ENCODE assay signal across 19 cellular contexts in the genomic region with DNA sequence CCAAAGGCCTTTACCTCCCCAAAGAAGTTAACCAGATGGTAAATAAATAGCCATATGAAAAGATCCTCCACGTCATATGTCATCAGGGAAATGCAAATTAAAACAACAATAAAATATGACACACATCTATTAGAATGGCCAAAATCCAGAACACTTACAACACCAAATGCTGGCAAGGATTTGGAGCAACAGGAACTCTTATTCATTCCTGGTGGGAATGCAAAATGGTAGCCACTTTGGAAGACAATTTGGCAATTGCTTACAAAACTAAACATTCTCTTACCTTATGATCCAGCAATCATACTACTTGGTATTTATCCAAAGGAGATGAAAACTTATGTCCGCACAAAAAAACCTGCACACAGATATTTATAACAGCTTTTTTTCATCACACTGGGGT. TPM values are rescaled to one million over a fixed set of nuclear protein-coding genes. Genes with fewer than 3 reads are reported as not detected.
DNase-seq lines count a peak whose midpoint lies in the region; ATAC-seq, FAIRE-seq and TF ChIP-seq lines count a peak whose summit lies in the region.
"Had no signal": no experiment of that assay in that cellular context is flagged by ENCODE, and none has a peak within 500 bp of the region (broad histone marks: within the 10 kb centered on the region; RNA-seq: fewer than 3 reads in every experiment).

No MANE protein-coding gene starts in this region.

- peak overlapping the region; percentile 97 for H3K27ac Mint-ChIP-seq in memory B cell
- no peak overlapping the region for H3K27ac Mint-ChIP-seq in activated CD4-positive, alpha-beta memory T cell treated with anti-CD3 and anti-CD28 coated beads, Interleukin-2, amount 10 ng/mL, durations not matched to agents 7 days and 5 days

- no TSS peak for BruUV-seq in HepG2 (replicated peaks; lab: Mats Ljungman, UMichigan)
- BruUV-seq in Panc1 (replicated peaks; lab: Mats Ljungman, UMichigan) = no TSS peak

- H3K27me3 ChIP-seq in HepG2 (ENCODE audit: control insufficient read depth in 1 of 2, insufficient read depth in 2 of 2, low read length in 2 of 2) (peaks cover 0 to 5% of the 10 kb centered on the region in 2 experiments; a peak in 1 of 5 replicates), right lobe of liver (no peaks in the 10 kb centered on the region), Panc1 (ENCODE audit: control insufficient read depth, insufficient read depth, low read length) (no peaks in the 10 kb centered on the region)
- H3K27me3 ChIP-seq: upper lobe of left lung had no signal

- TF ChIP-seq POLR2A in HepG2 (IDR thresholded peaks at IDR 0.05; ENCODE audit: insufficient read depth in 1 of 2, low read depth in 2 of 2, low read length in 2 of 2) (no peak), right lobe of liver (IDR thresholded peaks at IDR 0.05) (no peak)

- DNase-seq in HepG2 (ENCODE audit: low spot score) (no peak), right lobe of liver (no peak), Panc1 (ENCODE audit: low read depth, low spot score) (no peak), memory B cell (ENCODE audit: low spot score in 2 of 2) (no peak), NCI-H1694 (lab: John Stamatoyannopoulos, UW) (no peak), mesenteric fat pad (ENCODE audit: low spot score) (no peak), NCI-H1092 (lab: John Stamatoyannopoulos, UW) (no peak)
- no peak for DNase-seq in activated CD4-positive, alpha-beta memory T cell treated with anti-CD3 and anti-CD28 coated beads, Interleukin-2, amount 10 ng/mL, durations not matched to agents 7 days and 5 days
- DNase-seq: activated CD4-positive, alpha-beta memory T cell treated with anti-CD3 and anti-CD28 coated beads for 36 hours; activated naive CD8-positive, alpha-beta T cell treated with anti-CD3 and anti-CD28 coated beads for 36 hours; effector memory CD4-positive, alpha-beta T cell; EL; IMR-90; NCI-H1092 treated with DMSO at 0.1 percent for 48 hours; SIG-M5; stimulated activated CD4-positive, alpha-beta T cell treated with anti-CD3 and anti-CD28 coated beads, Interleukin-4, amount 100 ng/mL, for 24 hours; upper lobe of left lung had no signal

- H3K36me3 Mint-ChIP-seq in memory B cell = peaks cover 27% of the 10 kb centered on the region
- peaks cover 63% of the 10 kb centered on the region for H3K36me3 Mint-ChIP-seq in activated CD4-positive, alpha-beta memory T cell treated with anti-CD3 and anti-CD28 coated beads, Interleukin-2, amount 10 ng/mL, durations not matched to agents 7 days and 5 days (ENCODE audit: low read depth)

- no peak for ATAC-seq in HepG2
- ATAC-seq in right lobe of liver = no peak
- ATAC-seq in Panc1 = no peak
- ATAC-seq in memory B cell (ENCODE audit: low read depth) = no peak

- H3K4me2 ChIP-seq in HepG2 (ENCODE audit: low read depth, low read length) = no peak overlapping the region

- CTCF ChIA-PET in HepG2 (lab: Yijun Ruan, JAX; ENCODE audit: low intra/inter-chr PET ratio, low total read pairs) (no interaction called here), Panc1 (lab: Charles Lee) (no interaction called here)
- CTCF ChIA-PET in activated CD4-positive, alpha-beta memory T cell treated with anti-CD3 and anti-CD28 coated beads, Interleukin-2, amount 10 ng/mL, durations not matched to agents 7 days and 5 days (lab: Charles Lee) = no interaction called here

- H3K9me3 Mint-ChIP-seq in memory B cell = no peaks in the 10 kb centered on the region
- H3K9me3 Mint-ChIP-seq in activated CD4-positive, alpha-beta memory T cell treated with anti-CD3 and anti-CD28 coated beads, Interleukin-2, amount 10 ng/mL, durations not matched to agents 7 days and 5 days = no peaks in the 10 kb centered on the region
- H3K9me3 Mint-ChIP-seq: activated CD4-positive, alpha-beta memory T cell treated with anti-CD3 and anti-CD28 coated beads for 36 hours; activated naive CD8-positive, alpha-beta T cell treated with anti-CD3 and anti-CD28 coated beads for 36 hours had no signal

- peak overlapping the region; percentile 92 for H3K27ac ChIP-seq in HepG2 (ENCODE audit: extremely low read length, insufficient read depth, low read length)
- peak overlapping the region in 1 of 3 donors; percentile 92 for H3K27ac ChIP-seq in right lobe of liver
- peak overlapping the region; percentile 98; the same call in 1 of the 2 replicates for H3K27ac ChIP-seq in Panc1 (ENCODE audit: low read length)
- H3K27ac ChIP-seq: C4-2B had no signal

- no peak for FAIRE-seq in HepG2 (lab: Jason Lieb, UNC)

- no peak overlapping the region for H3K9ac ChIP-seq in HepG2 (ENCODE audit: insufficient read depth, low read depth, low read length)

- no peak overlapping the region for H3K4me3 Mint-ChIP-seq in memory B cell
- H3K4me3 Mint-ChIP-seq in activated CD4-positive, alpha-beta memory T cell treated with anti-CD3 and anti-CD28 coated beads, Interleukin-2, amount 10 ng/mL, durations not matched to agents 7 days and 5 days = no peak overlapping the region

- in situ Hi-C loops in HepG2 (cut with HindIII; ENCODE audit: extremely low pct_ligation_motif_present, low pct_unique_long_range_greater_than_20kb) (no loop called here), Panc1 (cut with HindIII; ENCODE audit: low pct_unique_long_range_greater_than_20kb, low sequenced_read_pairs) (no loop called here)

- intact Hi-C loops in HepG2 (cut with micrococcal nuclease; ENCODE audit: unreplicated experiment) = no loop called here
- intact Hi-C loops in right lobe of liver (cut with DNase I) = no loop called here
- intact Hi-C loops in Panc1 (cut with micrococcal nuclease; ENCODE audit: unreplicated experiment) = no loop called here

- H3K36me3 ChIP-seq in HepG2 (replicated peaks in 1 of 2; ENCODE audit: control insufficient read depth in 1 of 2, insufficient read depth in 2 of 2, low read length in 2 of 2) = peaks cover 4 to 10% of the 10 kb centered on the region in 2 experiments; a peak in 4 of 5 replicates
- peaks cover 0 to 10% (median 4%) of the 10 kb centered on the region in 4 donors for H3K36me3 ChIP-seq in right lobe of liver
- peaks cover 25% of the 10 kb centered on the region for H3K36me3 ChIP-seq in Panc1 (ENCODE audit: control insufficient read depth, insufficient read depth, low read length)

- no peak overlapping the region for H3K4me3 ChIP-seq in HepG2 (replicated peaks in 1 of 3; ENCODE audit: insufficient read depth in 1 of 3, low read depth in 2 of 3, low read length in 3 of 3)
- no peak overlapping the region for H3K4me3 ChIP-seq in right lobe of liver
- H3K4me3 ChIP-seq in Panc1 (ENCODE audit: low read depth in 2 of 2, low read length in 2 of 2) = no peak overlapping the region
- H3K4me3 ChIP-seq: HAP-1 had no signal

- no peak overlapping the region for H2AFZ ChIP-seq in HepG2 (ENCODE audit: low read length)

- H3K4me1 ChIP-seq in HepG2 (ENCODE audit: insufficient read depth, low read length) (peaks cover 36% of the 10 kb centered on the region), right lobe of liver (peaks cover 0 to 32% (median 13%) of the 10 kb centered on the region in 4 donors), Panc1 (ENCODE audit: control insufficient read depth, insufficient read depth, low read length) (peaks cover 22% of the 10 kb centered on the region)

- POLR2A ChIA-PET in HepG2 (lab: Yijun Ruan, JAX) (no interaction called here), Panc1 (lab: Charles Lee) (no interaction called here)
- POLR2A ChIA-PET in activated CD4-positive, alpha-beta memory T cell treated with anti-CD3 and anti-CD28 coated beads, Interleukin-2, amount 10 ng/mL, durations not matched to agents 7 days and 5 days (lab: Charles Lee) = no interaction called here

- TF ChIP-seq CTCF in HepG2 (CRISPR knock-in tag; IDR thresholded peaks at IDR 0.05) (no peak), right lobe of liver (IDR thresholded peaks at IDR 0.05) (no peak), Panc1 (IDR thresholded peaks at IDR 0.05) (no peak)

- 100% methylated on average over 2 of the region's 2 CpGs for WGBS in HepG2 (ENCODE audit: low lambda C conversion rate)
- WGBS in right lobe of liver (ENCODE audit: insufficient coverage, low coverage, low lambda C conversion rate, missing lambda C conversion rate) = 75% methylated on average over 2 of the region's 2 CpGs

- H3K4me1 Mint-ChIP-seq in memory B cell = peaks cover 40% of the 10 kb centered on the region
- H3K4me1 Mint-ChIP-seq in activated CD4-positive, alpha-beta memory T cell treated with anti-CD3 and anti-CD28 coated beads, Interleukin-2, amount 10 ng/mL, durations not matched to agents 7 days and 5 days = peaks cover 50% of the 10 kb centered on the region

- peaks cover 9% of the 10 kb centered on the region; the same call in 1 of the 2 replicates for H4K20me1 ChIP-seq in HepG2 (ENCODE audit: insufficient read depth, low read length)

- H3K9me3 ChIP-seq in HepG2 (ENCODE audit: low read length) (no peaks in the 10 kb centered on the region), right lobe of liver (no peaks in the 10 kb centered on the region), Panc1 (ENCODE audit: control insufficient read depth, insufficient read depth, low read depth, low read length) (no peaks in the 10 kb centered on the region)
- H3K9me3 ChIP-seq: HAP-1, upper lobe of left lung had no signal

- TF ChIP-seq EP300 in HepG2 (IDR thresholded peaks at IDR 0.05; ENCODE audit: low read depth in 2 of 2, low read length in 2 of 2) (no peak), HepG2 (CRISPR knock-in tag; IDR thresholded peaks at IDR 0.05; ENCODE audit: borderline replicate concordance) (no peak)

- no peaks in the 10 kb centered on the region for H3K27me3 Mint-ChIP-seq in memory B cell
- no peaks in the 10 kb centered on the region for H3K27me3 Mint-ChIP-seq in activated CD4-positive, alpha-beta memory T cell treated with anti-CD3 and anti-CD28 coated beads, Interleukin-2, amount 10 ng/mL, durations not matched to agents 7 days and 5 days
- H3K27me3 Mint-ChIP-seq: activated CD4-positive, alpha-beta memory T cell treated with anti-CD3 and anti-CD28 coated beads for 36 hours; activated naive CD8-positive, alpha-beta T cell treated with anti-CD3 and anti-CD28 coated beads for 36 hours had no signal

- H3K79me2 ChIP-seq in HepG2 (ENCODE audit: insufficient read depth, low read length) = peaks cover 33% of the 10 kb centered on the region

- no peak for TF ChIP-seq RAD21 in HepG2 (CRISPR knock-in tag; IDR thresholded peaks at IDR 0.05)

RNA-seq across cellular contexts. Expression of a gene that starts 1.3 kb away (rescaled TPM):
- total RNA-seq in HepG2 (2016; rRNA removed; fragmentation: Illumina TruSeq; extraction: Trizol) = 96.0 and 96.1 TPM in 2 replicates
- total RNA-seq in HepG2 (2016; cell fraction: cytosol; rRNA removed; fragmentation: Illumina TruSeq; extraction: Trizol; ENCODE audit: low read depth) = 65.4 and 82.9 TPM in 2 replicates
- 99.7 and 101 TPM in 2 replicates for total RNA-seq in HepG2 (2016; cell fraction: insoluble cytoplasmic fraction; rRNA removed; fragmentation: Illumina TruSeq; extraction: Trizol)
- total RNA-seq in HepG2 (2016; cell fraction: membrane; rRNA removed; fragmentation: Illumina TruSeq; extraction: Trizol) = 65.8 and 69.1 TPM in 2 replicates
- total RNA-seq in HepG2 (2016; cell fraction: nucleus; rRNA removed; fragmentation: Illumina TruSeq; extraction: Trizol) = 205 and 214 TPM in 2 replicates
- polyA plus RNA-seq in HepG2 (2011; rRNA removed) = 66.9 and 67.0 TPM in 2 replicates
- polyA plus RNA-seq in HepG2 (2011; cell fraction: cytosol; rRNA removed) = 27.9 and 40.9 TPM in 2 replicates
- 64.3 and 75.4 TPM in 2 replicates for polyA plus RNA-seq in HepG2 (2011; cell fraction: nucleus; rRNA removed)
- polyA plus RNA-seq in HepG2 (2012) = 107 and 108 TPM in 2 replicates
- 45.0 and 56.0 TPM in 2 replicates for polyA plus RNA-seq in HepG2 (2016; cell fraction: cytosol; fragmentation: Illumina TruSeq; extraction: Trizol; ENCODE audit: low read depth)
- polyA plus RNA-seq in HepG2 (2016; cell fraction: insoluble cytoplasmic fraction; fragmentation: Illumina TruSeq; extraction: Trizol; ENCODE audit: low read depth) = 87.1 and 87.7 TPM in 2 replicates
- polyA plus RNA-seq in HepG2 (2016; cell fraction: membrane; fragmentation: Illumina TruSeq; extraction: Trizol; ENCODE audit: low read depth) = 48.7 and 59.8 TPM in 2 replicates
- polyA plus RNA-seq in HepG2 (2016; cell fraction: nucleus; fragmentation: Illumina TruSeq; extraction: Trizol; ENCODE audit: insufficient read depth, low read depth) = 83.7 and 91.8 TPM in 2 replicates
- 8.0 and 20.2 TPM in 2 replicates for polyA minus RNA-seq in HepG2 (2011; rRNA and poly(A)+ RNA removed; ENCODE audit: low replicate concordance)
- 34.8 and 35.3 TPM in 2 replicates for polyA minus RNA-seq in HepG2 (2011; cell fraction: cytosol; rRNA and poly(A)+ RNA removed)
- polyA minus RNA-seq in HepG2 (2011; cell fraction: nucleus; rRNA and poly(A)+ RNA removed) = 549 and 577 TPM in 2 replicates
- 10 to 100 TPM; 25.4 to 46.4 (median 36.0) TPM for total RNA-seq in right lobe of liver
- 36.0 TPM for total RNA-seq in Panc1 (2021; ENCODE audit: unreplicated experiment)
- polyA plus RNA-seq in Panc1 (2012; ENCODE audit: insufficient read length) = 22.0 TPM
- total RNA-seq in activated CD4-positive, alpha-beta memory T cell treated with anti-CD3 and anti-CD28 coated beads, Interleukin-2, amount 10 ng/mL, durations not matched to agents 7 days and 5 days = 100 to 1,000 TPM; 118 to 126 TPM
- 77.3 TPM for total RNA-seq in mesenteric fat pad
